Comparison of ENCODE assay signal across 1 cellular context in genomic region chr5:55176176-55176818, GRCh38.
TF ChIP-seq lines count a peak whose summit lies in the region.

No MANE protein-coding gene starts in this region.

TF ChIP-seq in HepG2, 621 proteins besides CTCF, POLR2A, EP300 and RAD21 (continued from another document and continues in another):
- TF ChIP-seq ZBTB40 (IDR thresholded peaks at IDR 0.05): no peak
- TF ChIP-seq ZBTB40 (CRISPR knock-in tag; IDR thresholded peaks at IDR 0.05): no peak
- TF ChIP-seq ARNTL (CRISPR knock-in tag; IDR thresholded peaks at IDR 0.05): no peak
- peak; percentile 75; the same call in 1 of the 2 replicates for TF ChIP-seq TFDP1 (CRISPR knock-in tag; IDR thresholded peaks at IDR 0.05; ENCODE audit: borderline replicate concordance)
- TF ChIP-seq ZNF652 (CRISPR knock-in tag; IDR thresholded peaks at IDR 0.05; ENCODE audit: borderline replicate concordance, low read depth): no peak
- TF ChIP-seq ZSCAN31 (CRISPR knock-in tag; IDR thresholded peaks at IDR 0.05; ENCODE audit: low read depth): no peak
- TF ChIP-seq CHD4 (IDR thresholded peaks at IDR 0.05; ENCODE audit: borderline replicate concordance, low read length): no peak
- TF ChIP-seq FOXA1 (IDR thresholded peaks at IDR 0.05): no peak
- TF ChIP-seq FOXA1 (CRISPR knock-in tag; IDR thresholded peaks at IDR 0.05): no peak
- TF ChIP-seq, protein P1, sequence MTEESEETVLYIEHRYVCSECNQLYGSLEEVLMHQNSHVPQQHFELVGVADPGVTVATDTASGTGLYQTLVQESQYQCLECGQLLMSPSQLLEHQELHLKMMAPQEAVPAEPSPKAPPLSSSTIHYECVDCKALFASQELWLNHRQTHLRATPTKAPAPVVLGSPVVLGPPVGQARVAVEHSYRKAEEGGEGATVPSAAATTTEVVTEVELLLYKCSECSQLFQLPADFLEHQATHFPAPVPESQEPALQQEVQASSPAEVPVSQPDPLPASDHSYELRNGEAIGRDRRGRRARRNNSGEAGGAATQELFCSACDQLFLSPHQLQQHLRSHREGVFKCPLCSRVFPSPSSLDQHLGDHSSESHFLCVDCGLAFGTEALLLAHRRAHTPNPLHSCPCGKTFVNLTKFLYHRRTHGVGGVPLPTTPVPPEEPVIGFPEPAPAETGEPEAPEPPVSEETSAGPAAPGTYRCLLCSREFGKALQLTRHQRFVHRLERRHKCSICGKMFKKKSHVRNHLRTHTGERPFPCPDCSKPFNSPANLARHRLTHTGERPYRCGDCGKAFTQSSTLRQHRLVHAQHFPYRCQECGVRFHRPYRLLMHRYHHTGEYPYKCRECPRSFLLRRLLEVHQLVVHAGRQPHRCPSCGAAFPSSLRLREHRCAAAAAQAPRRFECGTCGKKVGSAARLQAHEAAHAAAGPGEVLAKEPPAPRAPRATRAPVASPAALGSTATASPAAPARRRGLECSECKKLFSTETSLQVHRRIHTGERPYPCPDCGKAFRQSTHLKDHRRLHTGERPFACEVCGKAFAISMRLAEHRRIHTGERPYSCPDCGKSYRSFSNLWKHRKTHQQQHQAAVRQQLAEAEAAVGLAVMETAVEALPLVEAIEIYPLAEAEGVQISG (CRISPR knock-in tag; IDR thresholded peaks at IDR 0.05): peak; percentile 15; the same call in 1 of the 2 replicates
- TF ChIP-seq MYNN (CRISPR knock-in tag; IDR thresholded peaks at IDR 0.05; ENCODE audit: low read depth): no peak
- no peak for TF ChIP-seq STAT5B (CRISPR knock-in tag; IDR thresholded peaks at IDR 0.05)
- TF ChIP-seq SKI (IDR thresholded peaks at IDR 0.05; ENCODE audit: partially characterized antibody): no peak
- TF ChIP-seq ZNF883 (CRISPR knock-in tag; IDR thresholded peaks at IDR 0.05; ENCODE audit: not compliant biosample characterization): peak; percentile 26
- TF ChIP-seq, protein P2, sequence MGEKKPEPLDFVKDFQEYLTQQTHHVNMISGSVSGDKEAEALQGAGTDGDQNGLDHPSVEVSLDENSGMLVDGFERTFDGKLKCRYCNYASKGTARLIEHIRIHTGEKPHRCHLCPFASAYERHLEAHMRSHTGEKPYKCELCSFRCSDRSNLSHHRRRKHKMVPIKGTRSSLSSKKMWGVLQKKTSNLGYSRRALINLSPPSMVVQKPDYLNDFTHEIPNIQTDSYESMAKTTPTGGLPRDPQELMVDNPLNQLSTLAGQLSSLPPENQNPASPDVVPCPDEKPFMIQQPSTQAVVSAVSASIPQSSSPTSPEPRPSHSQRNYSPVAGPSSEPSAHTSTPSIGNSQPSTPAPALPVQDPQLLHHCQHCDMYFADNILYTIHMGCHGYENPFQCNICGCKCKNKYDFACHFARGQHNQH (CRISPR knock-in tag; IDR thresholded peaks at IDR 0.05): no peak
- no peak for TF ChIP-seq RAD51 (IDR thresholded peaks at IDR 0.05; ENCODE audit: borderline replicate concordance)
- TF ChIP-seq HOXA9 (CRISPR knock-in tag; IDR thresholded peaks at IDR 0.05; ENCODE audit: borderline replicate concordance): no peak
- TF ChIP-seq, protein P3, sequence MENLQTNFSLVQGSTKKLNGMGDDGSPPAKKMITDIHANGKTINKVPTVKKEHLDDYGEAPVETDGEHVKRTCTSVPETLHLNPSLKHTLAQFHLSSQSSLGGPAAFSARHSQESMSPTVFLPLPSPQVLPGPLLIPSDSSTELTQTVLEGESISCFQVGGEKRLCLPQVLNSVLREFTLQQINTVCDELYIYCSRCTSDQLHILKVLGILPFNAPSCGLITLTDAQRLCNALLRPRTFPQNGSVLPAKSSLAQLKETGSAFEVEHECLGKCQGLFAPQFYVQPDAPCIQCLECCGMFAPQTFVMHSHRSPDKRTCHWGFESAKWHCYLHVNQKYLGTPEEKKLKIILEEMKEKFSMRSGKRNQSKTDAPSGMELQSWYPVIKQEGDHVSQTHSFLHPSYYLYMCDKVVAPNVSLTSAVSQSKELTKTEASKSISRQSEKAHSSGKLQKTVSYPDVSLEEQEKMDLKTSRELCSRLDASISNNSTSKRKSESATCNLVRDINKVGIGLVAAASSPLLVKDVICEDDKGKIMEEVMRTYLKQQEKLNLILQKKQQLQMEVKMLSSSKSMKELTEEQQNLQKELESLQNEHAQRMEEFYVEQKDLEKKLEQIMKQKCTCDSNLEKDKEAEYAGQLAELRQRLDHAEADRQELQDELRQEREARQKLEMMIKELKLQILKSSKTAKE (CRISPR knock-in tag; IDR thresholded peaks at IDR 0.05; ENCODE audit: borderline replicate concordance): peak; percentile 45; the same call in 1 of the 2 replicates
- TF ChIP-seq ETS1 (CRISPR knock-in tag; IDR thresholded peaks at IDR 0.05): no peak
- TF ChIP-seq ZNF432 (CRISPR knock-in tag; IDR thresholded peaks at IDR 0.05; ENCODE audit: borderline replicate concordance): no peak
- TF ChIP-seq, protein P4, sequence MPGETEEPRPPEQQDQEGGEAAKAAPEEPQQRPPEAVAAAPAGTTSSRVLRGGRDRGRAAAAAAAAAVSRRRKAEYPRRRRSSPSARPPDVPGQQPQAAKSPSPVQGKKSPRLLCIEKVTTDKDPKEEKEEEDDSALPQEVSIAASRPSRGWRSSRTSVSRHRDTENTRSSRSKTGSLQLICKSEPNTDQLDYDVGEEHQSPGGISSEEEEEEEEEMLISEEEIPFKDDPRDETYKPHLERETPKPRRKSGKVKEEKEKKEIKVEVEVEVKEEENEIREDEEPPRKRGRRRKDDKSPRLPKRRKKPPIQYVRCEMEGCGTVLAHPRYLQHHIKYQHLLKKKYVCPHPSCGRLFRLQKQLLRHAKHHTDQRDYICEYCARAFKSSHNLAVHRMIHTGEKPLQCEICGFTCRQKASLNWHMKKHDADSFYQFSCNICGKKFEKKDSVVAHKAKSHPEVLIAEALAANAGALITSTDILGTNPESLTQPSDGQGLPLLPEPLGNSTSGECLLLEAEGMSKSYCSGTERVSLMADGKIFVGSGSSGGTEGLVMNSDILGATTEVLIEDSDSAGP (CRISPR knock-in tag; IDR thresholded peaks at IDR 0.05; ENCODE audit: borderline replicate concordance): peak; percentile 49; the same call in 1 of the 2 replicates
- no peak for TF ChIP-seq CENPX (CRISPR knock-in tag; IDR thresholded peaks at IDR 0.05)
- TF ChIP-seq ZBTB20 (CRISPR knock-in tag; IDR thresholded peaks at IDR 0.05; ENCODE audit: borderline replicate concordance, low read depth): no peak
- no peak for TF ChIP-seq ZNF781 (CRISPR knock-in tag; IDR thresholded peaks at IDR 0.05; ENCODE audit: borderline replicate concordance, not compliant biosample characterization)
- TF ChIP-seq ZNF782 (CRISPR knock-in tag; IDR thresholded peaks at IDR 0.05; ENCODE audit: borderline replicate concordance): no peak
- TF ChIP-seq JUN (CRISPR knock-in tag; IDR thresholded peaks at IDR 0.05): no peak
- no peak for TF ChIP-seq FOXA3 (CRISPR knock-in tag; IDR thresholded peaks at IDR 0.05)
- no peak for TF ChIP-seq HOXA7 (CRISPR knock-in tag; IDR thresholded peaks at IDR 0.05)
- TF ChIP-seq KDM5A (IDR thresholded peaks at IDR 0.05; ENCODE audit: borderline replicate concordance, low read length): no peak
- peak; percentile 81; the same call in 1 of the 2 replicates for TF ChIP-seq MYPOP (CRISPR knock-in tag; IDR thresholded peaks at IDR 0.05)
- TF ChIP-seq MXI1 (IDR thresholded peaks at IDR 0.05; ENCODE audit: borderline replicate concordance, low read depth, low read length): no peak
- TF ChIP-seq ZBTB49 (CRISPR knock-in tag; IDR thresholded peaks at IDR 0.05; ENCODE audit: borderline replicate concordance): no peak
- no peak for TF ChIP-seq RFX5 (IDR thresholded peaks at IDR 0.05; ENCODE audit: low read depth, low read length)
- no peak for TF ChIP-seq ZNF10 (CRISPR knock-in tag; IDR thresholded peaks at IDR 0.05; ENCODE audit: borderline replicate concordance, low read depth)
